ENCODE assay signal across 22 cellular contexts in the genomic region with DNA sequence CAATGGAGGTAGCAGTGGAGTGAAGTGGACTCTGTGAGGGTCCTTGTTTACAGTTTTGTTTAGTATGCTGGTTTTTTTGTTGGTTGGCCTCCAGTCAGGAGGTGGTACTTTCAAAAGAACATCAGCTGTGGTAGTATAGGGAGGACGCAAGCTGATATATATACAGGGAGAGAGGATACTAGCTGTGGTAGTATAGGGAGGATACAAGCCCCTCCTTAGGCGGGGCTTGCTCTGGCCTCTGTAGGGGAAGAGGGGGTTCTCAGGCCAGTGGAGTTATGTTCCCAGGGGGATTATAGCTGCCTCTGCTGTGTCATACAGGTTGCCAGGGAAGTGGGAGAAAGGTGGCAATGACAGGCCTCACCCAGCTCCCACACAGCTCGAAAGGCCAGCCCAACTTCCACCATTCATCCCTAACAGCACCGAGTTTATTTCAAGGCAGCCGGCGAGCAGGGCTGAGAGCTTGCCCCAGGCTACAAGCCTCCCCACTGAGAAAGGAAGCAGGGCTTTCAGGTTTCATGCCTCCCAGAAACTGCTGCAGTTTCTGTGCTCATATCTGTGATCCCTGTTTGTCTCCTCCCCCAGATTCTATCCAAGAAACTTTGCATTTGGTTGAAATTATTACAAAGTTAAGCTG. TPM values are rescaled to one million over a fixed set of nuclear protein-coding genes. Genes with fewer than 3 reads are reported as not detected.
"Had no signal": no experiment of that assay in that cellular context is flagged by ENCODE, and none has a peak within 500 bp of the region (broad histone marks: within the 10 kb centered on the region; RNA-seq: fewer than 3 reads in every experiment).

No MANE protein-coding gene starts in this region.

- H3K9me3 Mint-ChIP-seq: activated CD8-positive, alpha-beta T cell treated with anti-CD3 and anti-CD28 coated beads for 36 hours; activated naive CD8-positive, alpha-beta T cell treated with anti-CD3 and anti-CD28 coated beads, Interleukin-2, amount 50 U/mL, for 24 hours; activated T-helper 1 cell treated with anti-CD3 and anti-CD28 coated beads, Interleukin-12 subunit alpha, Interleukin-12 subunit beta, Interleukin-2, Interleukin-4 antibody, amounts not matched to agents 30 ng/mL and 10 ng/mL and 1 ng/mL, durations not matched to agents 14 hours and 24 hours and 36 hours; natural killer cell treated with Interleukin-12 subunit alpha and Interleukin-12 subunit beta and Interleukin-15 and Interleukin-18, amount 100 ng/mL, for 72 hours had no signal

- H3K4me1 Mint-ChIP-seq: activated CD4-positive, alpha-beta T cell treated with anti-CD3 and anti-CD28 coated beads for 36 hours; activated naive CD8-positive, alpha-beta T cell treated with anti-CD3 and anti-CD28 coated beads, Interleukin-2, amount 50 U/mL, for 24 hours had no signal

- FAIRE-seq: astrocyte, islet of Langerhans had no signal

- H3K9me3 ChIP-seq: esophagus squamous epithelium, sigmoid colon, suprapubic skin, upper lobe of left lung had no signal

- H3K27ac Mint-ChIP-seq: activated CD4-positive, alpha-beta T cell treated with anti-CD3 and anti-CD28 coated beads for 36 hours; activated CD8-positive, alpha-beta T cell treated with anti-CD3 and anti-CD28 coated beads for 36 hours; activated naive CD8-positive, alpha-beta T cell treated with anti-CD3 and anti-CD28 coated beads, Interleukin-2, amount 50 U/mL, for 24 hours; activated T-helper 1 cell treated with anti-CD3 and anti-CD28 coated beads, Interleukin-12 subunit alpha, Interleukin-12 subunit beta, Interleukin-2, Interleukin-4 antibody, amounts not matched to agents 30 ng/mL and 10 ng/mL and 1 ng/mL, durations not matched to agents 14 hours and 24 hours and 36 hours; natural killer cell treated with Interleukin-12 subunit alpha and Interleukin-12 subunit beta and Interleukin-15 and Interleukin-18, amount 100 ng/mL, for 72 hours had no signal

- H3K4me3 Mint-ChIP-seq: activated CD4-positive, alpha-beta T cell treated with anti-CD3 and anti-CD28 coated beads for 36 hours; activated CD8-positive, alpha-beta T cell treated with anti-CD3 and anti-CD28 coated beads for 36 hours; activated naive CD8-positive, alpha-beta T cell treated with anti-CD3 and anti-CD28 coated beads, Interleukin-2, amount 50 U/mL, for 24 hours; activated T-helper 1 cell treated with anti-CD3 and anti-CD28 coated beads, Interleukin-12 subunit alpha, Interleukin-12 subunit beta, Interleukin-2, Interleukin-4 antibody, amounts not matched to agents 30 ng/mL and 10 ng/mL and 1 ng/mL, durations not matched to agents 14 hours and 24 hours and 36 hours; natural killer cell treated with Interleukin-12 subunit alpha and Interleukin-12 subunit beta and Interleukin-15 and Interleukin-18, amount 100 ng/mL, for 72 hours had no signal

- H3K4me3 ChIP-seq: dorsolateral prefrontal cortex, esophagus squamous epithelium, sigmoid colon, suprapubic skin, upper lobe of left lung had no signal

- DNase-seq: activated CD4-positive, alpha-beta T cell treated with anti-CD3 and anti-CD28 coated beads for 36 hours; activated CD8-positive, alpha-beta memory T cell treated with anti-CD3 and anti-CD28 coated beads, Interleukin-2, amount 50 U/mL, for 48 hours; activated CD8-positive, alpha-beta T cell treated with anti-CD3 and anti-CD28 coated beads for 36 hours; activated naive CD4-positive, alpha-beta T cell; activated naive CD8-positive, alpha-beta T cell treated with anti-CD3 and anti-CD28 coated beads, Interleukin-2, amount 50 U/mL, for 24 hours; dorsolateral prefrontal cortex; esophagus squamous epithelium; foreskin fibroblast; glutamatergic neuron; sigmoid colon; stimulated activated CD4-positive, alpha-beta T cell treated with anti-CD3 and anti-CD28 coated beads, Interleukin-12 subunit alpha, Interleukin-12 subunit beta, amount 100 ng/mL, for 4 hours; stimulated activated naive CD4-positive, alpha-beta T cell treated with Interleukin-2 at 50 U/mL for 16 hours; upper lobe of left lung had no signal

- H3K4me1 ChIP-seq: esophagus squamous epithelium, sigmoid colon, suprapubic skin, upper lobe of left lung had no signal

- H3K27ac ChIP-seq: dorsolateral prefrontal cortex, esophagus squamous epithelium, sigmoid colon, suprapubic skin, upper lobe of left lung, VCaP had no signal

- H3K36me3 ChIP-seq: esophagus squamous epithelium, sigmoid colon, suprapubic skin, upper lobe of left lung had no signal

- H3K27me3 ChIP-seq: esophagus squamous epithelium, sigmoid colon, suprapubic skin, upper lobe of left lung had no signal

- H3K36me3 Mint-ChIP-seq: natural killer cell treated with Interleukin-12 subunit alpha and Interleukin-12 subunit beta and Interleukin-15 and Interleukin-18, amount 100 ng/mL, for 72 hours had no signal

- ATAC-seq: activated CD4-positive, alpha-beta T cell treated with anti-CD3 and anti-CD28 coated beads for 36 hours; activated CD8-positive, alpha-beta T cell treated with anti-CD3 and anti-CD28 coated beads for 36 hours; activated naive CD8-positive, alpha-beta T cell treated with anti-CD3 and anti-CD28 coated beads, Interleukin-2, amount 50 U/mL, for 24 hours; left lobe of liver had no signal

RNA-seq across cellular contexts. Expression of a gene that starts 10.4 kb away (rescaled TPM):
- total RNA-seq: activated CD4-positive, alpha-beta T cell treated with anti-CD3 and anti-CD28 coated beads for 36 hours; activated CD8-positive, alpha-beta T cell treated with anti-CD3 and anti-CD28 coated beads for 36 hours; activated T-helper 1 cell treated with anti-CD3 and anti-CD28 coated beads, Interleukin-12 subunit alpha, Interleukin-12 subunit beta, Interleukin-2, Interleukin-4 antibody, amounts not matched to agents 30 ng/mL and 10 ng/mL and 1 ng/mL, durations not matched to agents 14 hours and 24 hours and 36 hours; astrocyte; esophagus squamous epithelium; left lobe of liver; natural killer cell treated with Interleukin-12 subunit alpha and Interleukin-12 subunit beta and Interleukin-15 and Interleukin-18, amount 100 ng/mL, for 72 hours; pulmonary artery endothelial cell; sigmoid colon; suprapubic skin; upper lobe of left lung had no signal
- polyA plus RNA-seq: sigmoid colon had no signal

RNA-seq across cellular contexts. Expression of a gene that starts 22.6 kb away (rescaled TPM):
- total RNA-seq: activated CD4-positive, alpha-beta T cell treated with anti-CD3 and anti-CD28 coated beads for 36 hours; activated CD8-positive, alpha-beta T cell treated with anti-CD3 and anti-CD28 coated beads for 36 hours; activated T-helper 1 cell treated with anti-CD3 and anti-CD28 coated beads, Interleukin-12 subunit alpha, Interleukin-12 subunit beta, Interleukin-2, Interleukin-4 antibody, amounts not matched to agents 30 ng/mL and 10 ng/mL and 1 ng/mL, durations not matched to agents 14 hours and 24 hours and 36 hours; astrocyte; esophagus squamous epithelium; left lobe of liver; natural killer cell treated with Interleukin-12 subunit alpha and Interleukin-12 subunit beta and Interleukin-15 and Interleukin-18, amount 100 ng/mL, for 72 hours; osteoblast; pulmonary artery endothelial cell; sigmoid colon; suprapubic skin; upper lobe of left lung had no signal

RNA-seq across cellular contexts. Expression of a gene that starts 26.2 kb away (rescaled TPM):
- total RNA-seq: activated CD4-positive, alpha-beta T cell treated with anti-CD3 and anti-CD28 coated beads for 36 hours; activated CD8-positive, alpha-beta T cell treated with anti-CD3 and anti-CD28 coated beads for 36 hours; activated T-helper 1 cell treated with anti-CD3 and anti-CD28 coated beads, Interleukin-12 subunit alpha, Interleukin-12 subunit beta, Interleukin-2, Interleukin-4 antibody, amounts not matched to agents 30 ng/mL and 10 ng/mL and 1 ng/mL, durations not matched to agents 14 hours and 24 hours and 36 hours; astrocyte; esophagus squamous epithelium; left lobe of liver; natural killer cell treated with Interleukin-12 subunit alpha and Interleukin-12 subunit beta and Interleukin-15 and Interleukin-18, amount 100 ng/mL, for 72 hours; pulmonary artery endothelial cell; sigmoid colon; suprapubic skin; upper lobe of left lung had no signal
- polyA plus RNA-seq: sigmoid colon had no signal

RNA-seq across cellular contexts. Expression of a gene that starts 40.2 kb away (rescaled TPM):
- total RNA-seq: activated CD4-positive, alpha-beta T cell treated with anti-CD3 and anti-CD28 coated beads for 36 hours; activated CD8-positive, alpha-beta T cell treated with anti-CD3 and anti-CD28 coated beads for 36 hours; activated T-helper 1 cell treated with anti-CD3 and anti-CD28 coated beads, Interleukin-12 subunit alpha, Interleukin-12 subunit beta, Interleukin-2, Interleukin-4 antibody, amounts not matched to agents 30 ng/mL and 10 ng/mL and 1 ng/mL, durations not matched to agents 14 hours and 24 hours and 36 hours; astrocyte; esophagus squamous epithelium; left lobe of liver; natural killer cell treated with Interleukin-12 subunit alpha and Interleukin-12 subunit beta and Interleukin-15 and Interleukin-18, amount 100 ng/mL, for 72 hours; pulmonary artery endothelial cell; sigmoid colon; suprapubic skin had no signal
- polyA plus RNA-seq: sigmoid colon had no signal

RNA-seq across cellular contexts. Expression of a gene that starts 48.2 kb away (rescaled TPM):
- total RNA-seq: activated CD4-positive, alpha-beta T cell treated with anti-CD3 and anti-CD28 coated beads for 36 hours; activated CD8-positive, alpha-beta T cell treated with anti-CD3 and anti-CD28 coated beads for 36 hours; activated T-helper 1 cell treated with anti-CD3 and anti-CD28 coated beads, Interleukin-12 subunit alpha, Interleukin-12 subunit beta, Interleukin-2, Interleukin-4 antibody, amounts not matched to agents 30 ng/mL and 10 ng/mL and 1 ng/mL, durations not matched to agents 14 hours and 24 hours and 36 hours; astrocyte; esophagus squamous epithelium; natural killer cell treated with Interleukin-12 subunit alpha and Interleukin-12 subunit beta and Interleukin-15 and Interleukin-18, amount 100 ng/mL, for 72 hours; osteoblast; pulmonary artery endothelial cell; sigmoid colon; suprapubic skin; upper lobe of left lung had no signal
- polyA plus RNA-seq: sigmoid colon had no signal
